In genomic region chr9:128250839-128251558, GRCh38 we compare ENCODE assay signal across 8 cellular contexts. TPM values are rescaled to one million over a fixed set of nuclear protein-coding genes. Genes with fewer than 3 reads are reported as not detected.
DNase-seq lines count a peak whose midpoint lies in the region; TF ChIP-seq lines count a peak whose summit lies in the region.

No MANE protein-coding gene starts in this region.

- H3K4me1 Mint-ChIP-seq in chondrocyte (ENCODE audit: low read depth), result peaks cover 13% of the 10 kb centered on the region

- H3K27me3 ChIP-seq in HUES48 (ENCODE audit: control insufficient read depth, insufficient read depth, low read length) (no peaks in the 10 kb centered on the region), osteoblast (ENCODE audit: insufficient read depth, low read length) (no peaks in the 10 kb centered on the region)

- DNase-seq in coronary artery (ENCODE audit: low spot score) (no peak), osteoblast (ENCODE audit: insufficient read length, low spot score, missing footprints) (peak; percentile 42), chondrocyte (ENCODE audit: low spot score) (no peak), AML-193 (lab: John Stamatoyannopoulos, UW) (no peak), NCI-H82 (lab: John Stamatoyannopoulos, UW) (no peak), OCI-M2 (lab: John Stamatoyannopoulos, UW; ENCODE audit: unreplicated experiment) (no peak)

- H3K4me2 ChIP-seq in osteoblast (ENCODE audit: insufficient read depth, low read length), result no peak overlapping the region

- H3K4me3 ChIP-seq in GM12875 (ENCODE audit: low read depth, low read length) (peak overlapping the region; percentile 37), HUES48 (ENCODE audit: low read depth, low read length) (peak overlapping the region; percentile 68), coronary artery (peak overlapping the region; percentile 62), osteoblast (ENCODE audit: insufficient read depth, low read length) (peak overlapping the region; percentile 13)

- H3K79me2 ChIP-seq in osteoblast (ENCODE audit: insufficient read depth, low read length), result no peaks in the 10 kb centered on the region

- TF ChIP-seq CTCF in GM12875 (IDR thresholded peaks at IDR 0.05; ENCODE audit: borderline replicate concordance, insufficient read depth, low read depth, low read length) (no peak), coronary artery (IDR thresholded peaks at IDR 0.05) (no peak), osteoblast (IDR thresholded peaks at IDR 0.05; ENCODE audit: extremely low read depth, low read depth, low read length) (no peak), chondrocyte (IDR thresholded peaks at IDR 0.05) (no peak)

- peaks cover 12% of the 10 kb centered on the region for H3K36me3 Mint-ChIP-seq in chondrocyte (ENCODE audit: low read depth)

- 0 out of 2 replicates have a peak overlapping the region, but pooled peaks have one; percentile 34 for H3K9ac ChIP-seq in HUES48 (ENCODE audit: low read depth, low read length)

- H3K9me3 ChIP-seq in HUES48 (ENCODE audit: control insufficient read depth, insufficient read depth, low read length), result no peaks in the 10 kb centered on the region
- no peaks in the 10 kb centered on the region for H3K9me3 ChIP-seq in osteoblast (ENCODE audit: low read depth, low read length)

- no peaks in the 10 kb centered on the region for H3K9me3 Mint-ChIP-seq in chondrocyte (ENCODE audit: low read depth)

- no peak overlapping the region for H2AFZ ChIP-seq in osteoblast (ENCODE audit: low read length)

- H3K4me3 Mint-ChIP-seq in chondrocyte (ENCODE audit: unreplicated experiment), result no peak overlapping the region

- H3K27ac ChIP-seq in HUES48 (ENCODE audit: low read depth, low read length) (no peak overlapping the region), coronary artery (no peak overlapping the region), osteoblast (ENCODE audit: low read depth, low read length) (no peak overlapping the region)

- 0 out of 2 replicates have a peak, but pooled peaks cover 5% of the 10 kb centered on the region for H3K4me1 ChIP-seq in HUES48 (ENCODE audit: control insufficient read depth, insufficient read depth, low read length)
- H3K4me1 ChIP-seq in osteoblast (ENCODE audit: insufficient read depth, low read length), result no peaks in the 10 kb centered on the region

- H3K27me3 Mint-ChIP-seq in chondrocyte (ENCODE audit: low read depth), result no peaks in the 10 kb centered on the region

- no peak overlapping the region for H3K27ac Mint-ChIP-seq in chondrocyte (ENCODE audit: unreplicated experiment)

- peaks cover 20% of the 10 kb centered on the region for H3K36me3 ChIP-seq in HUES48 (ENCODE audit: control insufficient read depth, insufficient read depth, low read length)
- peaks cover 6% of the 10 kb centered on the region for H3K36me3 ChIP-seq in osteoblast (ENCODE audit: insufficient read depth, low read length)

- H4K20me1 ChIP-seq in osteoblast (ENCODE audit: insufficient read depth, low read length), result peaks cover 7% of the 10 kb centered on the region

RNA-seq across cellular contexts. Expression of gene GOLGA2, which starts 24.8 kb away (rescaled TPM):
- total RNA-seq in osteoblast, result 121 and 137 TPM in 2 replicates
- total RNA-seq in chondrocyte, result 201 to 243 TPM (median 210 TPM) in 3 replicates

RNA-seq across cellular contexts. Expression of gene SWI5, which starts 25.1 kb away (rescaled TPM):
- total RNA-seq in osteoblast, result 19.2 and 20.3 TPM in 2 replicates
- total RNA-seq in chondrocyte, result 29.4 to 33.7 TPM (median 31.7 TPM) in 3 replicates

RNA-seq across cellular contexts. Expression of gene DNM1, which starts 47.8 kb away (rescaled TPM):
- total RNA-seq in osteoblast (3.6 and 6.5 TPM in 2 replicates), chondrocyte (87.0 to 127 TPM (median 91.9 TPM) in 3 replicates)

RNA-seq across cellular contexts. Expression of gene CIZ1, which starts 59.6 kb away (rescaled TPM):
- total RNA-seq in osteoblast, result 33.7 and 40.1 TPM in 2 replicates
- total RNA-seq in chondrocyte, result 130 to 147 TPM (median 140 TPM) in 3 replicates

Comparison
In these comparisons a context has a peak if more than half of its experiments do, and no peak if none do; other contexts are left out.
1. H3K4me3 ChIP-seq: peak in every context shown above with its lines; median percentile 68 in HUES48; 62 in coronary artery; 37 in GM12875; 13 in osteoblast.
2. RNA of gene DNM1, which starts 47.8 kb away (total RNA-seq): 87.0 to 127 TPM in chondrocyte; 3.6 to 6.5 TPM in osteoblast; every median in the first group is over 10 times any median in the second.